ENCODE assay signal across 14 cellular contexts in genomic region chr2:15334650-15335326, GRCh38.
DNase-seq lines count a peak whose midpoint lies in the region; ATAC-seq and TF ChIP-seq lines count a peak whose summit lies in the region.
"Had no signal": no experiment of that assay in that cellular context is flagged by ENCODE, and none has a peak within 500 bp of the region (broad histone marks: within the 10 kb centered on the region; RNA-seq: fewer than 3 reads in every experiment).

No MANE protein-coding gene starts in this region.

- no peak for ATAC-seq in stimulated activated naive B cell treated with anti-CD40 and anti-IgM and Interleukin-4, amounts not matched to agents 10 μg/mL and 1 μg/mL and 100 μg/mL, for 72 hours (replicated peaks)
- ATAC-seq: A549, left lobe of liver, Right ventricle myocardium inferior had no signal

- H3K4me3 Mint-ChIP-seq in stimulated activated naive B cell treated with anti-CD40 and anti-IgM and Interleukin-4, amounts not matched to agents 10 μg/mL and 1 μg/mL and 100 μg/mL, for 72 hours = no peak overlapping the region
- no peak overlapping the region for H3K4me3 Mint-ChIP-seq in CD8-positive, alpha-beta memory T cell

- H3K27me3 ChIP-seq in brain microvascular endothelial cell (replicated peaks) (no peaks in the 10 kb centered on the region), sigmoid colon (no peaks in the 10 kb centered on the region)
- H3K27me3 ChIP-seq in CD8-positive, alpha-beta memory T cell (ENCODE audit: insufficient read depth, low read length, poor library complexity, severe bottlenecking) = no peaks in the 10 kb centered on the region

- H3K4me1 ChIP-seq in sigmoid colon = no peaks in the 10 kb centered on the region
- H3K4me1 ChIP-seq in CD8-positive, alpha-beta memory T cell (ENCODE audit: insufficient read depth, low read length) = no peaks in the 10 kb centered on the region
- H3K4me1 ChIP-seq: A549, parathyroid adenoma had no signal

- POLR2A ChIA-PET in CD8-positive, alpha-beta memory T cell (lab: Charles Lee) = no interaction called here

- 92 to 93% methylated on average over 5 of the region's 5 CpGs for WGBS in sigmoid colon, 2 donors

- TF ChIP-seq CTCF in brain microvascular endothelial cell (IDR thresholded peaks at IDR 0.05; ENCODE audit: low read depth, low read length, missing control alignments) (no peak), sigmoid colon (IDR thresholded peaks at IDR 0.05) (no peak)

- CTCF ChIA-PET in CD8-positive, alpha-beta memory T cell (lab: Charles Lee) = no interaction called here

- H3K36me3 Mint-ChIP-seq in stimulated activated naive B cell treated with anti-CD40 and anti-IgM and Interleukin-4, amounts not matched to agents 10 μg/mL and 1 μg/mL and 100 μg/mL, for 72 hours = peaks cover 19 to 33% of the 10 kb centered on the region in 2 donors
- H3K36me3 Mint-ChIP-seq in CD8-positive, alpha-beta memory T cell = peaks cover 22 to 38% (median 25%) of the 10 kb centered on the region in 3 donors

- H3K4me1 Mint-ChIP-seq in stimulated activated naive B cell treated with anti-CD40 and anti-IgM and Interleukin-4, amounts not matched to agents 10 μg/mL and 1 μg/mL and 100 μg/mL, for 72 hours = no peaks in the 10 kb centered on the region
- peaks cover 8 to 14% (median 12%) of the 10 kb centered on the region in 3 donors for H3K4me1 Mint-ChIP-seq in CD8-positive, alpha-beta memory T cell

- intact Hi-C loops in sigmoid colon (cut with DNase I) = no loop called here

- in situ Hi-C loops in brain microvascular endothelial cell (cut with HindIII; ENCODE audit: low pct_ligation_motif_present, low sequenced_read_pairs) = no loop called here

- no peaks in the 10 kb centered on the region for H3K9me3 Mint-ChIP-seq in stimulated activated naive B cell treated with anti-CD40 and anti-IgM and Interleukin-4, amounts not matched to agents 10 μg/mL and 1 μg/mL and 100 μg/mL, for 72 hours
- no peaks in the 10 kb centered on the region for H3K9me3 Mint-ChIP-seq in CD8-positive, alpha-beta memory T cell

- no peak for TF ChIP-seq EP300 in sigmoid colon (IDR thresholded peaks at IDR 0.05)

- no peak for TF ChIP-seq POLR2A in sigmoid colon (IDR thresholded peaks at IDR 0.05)

- H3K27ac ChIP-seq in brain microvascular endothelial cell (no peak overlapping the region), sigmoid colon (no peak overlapping the region), substantia nigra (ENCODE audit: low read depth, low read length, poor library complexity, severe bottlenecking) (no peak overlapping the region)
- no peak overlapping the region for H3K27ac ChIP-seq in CD8-positive, alpha-beta memory T cell (ENCODE audit: low read depth, low read length)
- H3K27ac ChIP-seq: A549, parathyroid adenoma had no signal

- H3K27me3 Mint-ChIP-seq in stimulated activated naive B cell treated with anti-CD40 and anti-IgM and Interleukin-4, amounts not matched to agents 10 μg/mL and 1 μg/mL and 100 μg/mL, for 72 hours = no peaks in the 10 kb centered on the region
- H3K27me3 Mint-ChIP-seq in CD8-positive, alpha-beta memory T cell = no peaks in the 10 kb centered on the region

- peak; percentile 66 for DNase-seq in NCI-H2171 treated with DMSO at 0.1 percent for 48 hours (lab: John Stamatoyannopoulos, UW)
- no peak for DNase-seq in NCI-H2171 (lab: John Stamatoyannopoulos, UW)
- DNase-seq in NCI-H2196 (lab: John Stamatoyannopoulos, UW; ENCODE audit: unreplicated experiment) = peak; percentile 70
- DNase-seq in brain microvascular endothelial cell = peak; percentile 24
- DNase-seq in stimulated activated naive B cell treated with anti-CD40 and anti-IgM and Interleukin-4, amounts not matched to agents 10 μg/mL and 1 μg/mL and 100 μg/mL, for 72 hours = no peak
- DNase-seq in sigmoid colon = no peak
- no peak for DNase-seq in CD8-positive, alpha-beta memory T cell
- DNase-seq in substantia nigra (lab: John Stamatoyannopoulos, UW) = no peak
- DNase-seq: activated CD4-positive, alpha-beta T cell treated with anti-CD3 and anti-CD28 coated beads, Interleukin-2, amount 50 U/mL, for 48 hours; KBM-7 had no signal

- H3K4me3 ChIP-seq in brain microvascular endothelial cell (ENCODE audit: low read depth, low read length) = no peak overlapping the region
- H3K4me3 ChIP-seq in sigmoid colon = no peak overlapping the region
- H3K4me3 ChIP-seq in CD8-positive, alpha-beta memory T cell (ENCODE audit: low read length) = no peak overlapping the region
- H3K4me3 ChIP-seq: A549 had no signal

- H3K27ac Mint-ChIP-seq in stimulated activated naive B cell treated with anti-CD40 and anti-IgM and Interleukin-4, amounts not matched to agents 10 μg/mL and 1 μg/mL and 100 μg/mL, for 72 hours = peak overlapping the region; percentile 65
- H3K27ac Mint-ChIP-seq in CD8-positive, alpha-beta memory T cell = peak overlapping the region in 1 of 8 donors; percentile 42

- H3K36me3 ChIP-seq in brain microvascular endothelial cell (replicated peaks) (peaks cover 3% of the 10 kb centered on the region), sigmoid colon (peaks cover 0 to 13% (median 5%) of the 10 kb centered on the region in 4 donors)
- H3K36me3 ChIP-seq in CD8-positive, alpha-beta memory T cell (ENCODE audit: insufficient read depth, low read length) = peaks cover under 1% of the 10 kb centered on the region

- no peaks in the 10 kb centered on the region for H3K9me3 ChIP-seq in sigmoid colon
- H3K9me3 ChIP-seq in CD8-positive, alpha-beta memory T cell (ENCODE audit: low read length) = no peaks in the 10 kb centered on the region
- H3K9me3 ChIP-seq: A549 had no signal

Comparison
In these comparisons a context has a peak if more than half of its experiments do, and no peak if none do; other contexts are left out.
1. DNase-seq: peak in NCI-H2171 treated with DMSO at 0.1 percent for 48 hours (single experiment), NCI-H2196 (single experiment) and brain microvascular endothelial cell (single experiment); none in NCI-H2171 (single experiment), stimulated activated naive B cell treated with anti-CD40 and anti-IgM and Interleukin-4, amounts not matched to agents 10 μg/mL and 1 μg/mL and 100 μg/mL, for 72 hours (single experiment), sigmoid colon (single experiment), CD8-positive, alpha-beta memory T cell (0 of 5) and substantia nigra (0 of 49).